8 cellular contexts compared by ENCODE assay signal in the genomic region with DNA sequence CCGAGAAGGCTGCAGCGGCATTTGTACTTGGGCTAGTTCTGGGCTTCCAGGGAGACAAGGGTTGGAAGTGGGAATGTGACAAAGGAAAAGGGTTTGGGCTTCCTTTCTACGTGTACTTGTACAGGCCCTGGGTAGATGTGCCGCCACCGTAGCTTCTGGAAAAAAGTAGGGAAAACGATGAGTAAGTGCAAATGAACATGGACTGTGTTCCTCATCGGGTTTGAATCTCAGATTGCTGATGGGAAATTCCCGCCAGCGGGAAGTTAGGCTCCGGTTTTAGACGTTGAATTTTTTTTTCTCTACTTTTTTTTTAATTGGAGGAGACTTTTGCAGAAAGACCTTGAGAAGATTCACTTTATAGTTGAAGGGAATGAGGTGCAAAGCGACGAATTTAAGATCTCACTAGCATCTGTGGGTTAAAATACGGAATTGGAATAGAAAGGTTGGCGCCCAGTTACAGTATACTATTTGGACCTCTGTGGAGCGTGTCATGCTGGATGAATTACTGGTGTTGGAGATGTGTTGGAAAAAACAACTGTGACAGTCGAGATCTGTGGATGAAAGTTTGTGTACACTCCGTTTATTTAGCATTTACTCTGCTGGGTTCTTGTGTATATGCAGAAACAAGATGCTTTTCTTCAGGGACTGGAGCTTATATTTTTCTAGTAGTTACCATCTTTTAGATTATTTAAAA. TPM values are rescaled to one million over a fixed set of nuclear protein-coding genes. Genes with fewer than 3 reads are reported as not detected.
DNase-seq lines count a peak whose midpoint lies in the region; ATAC-seq and TF ChIP-seq lines count a peak whose summit lies in the region.

No MANE protein-coding gene starts in this region.

- peaks cover 40% of the 10 kb centered on the region for H3K4me1 Mint-ChIP-seq in T-helper 2 cell treated with Interferon-gamma antibody and Interleukin-4, amounts not matched to agents 5 μg/mL and 100 μg/mL, for 36 hours (ENCODE audit: low read depth)
- peaks cover 29 to 61% (median 60%) of the 10 kb centered on the region in 4 donors for H3K4me1 Mint-ChIP-seq in naive thymus-derived CD8-positive, alpha-beta T cell

- peak overlapping the region; percentile 91 for H3K4me3 ChIP-seq in OCI-LY7 (ENCODE audit: low read depth, low read length, poor library complexity, severe bottlenecking)
- peak overlapping the region; percentile 76 for H3K4me3 ChIP-seq in effector memory CD4-positive, alpha-beta T cell (ENCODE audit: insufficient read depth, low read depth, low read length, poor library complexity, severe bottlenecking)

- H3K79me2 ChIP-seq in OCI-LY7 (ENCODE audit: insufficient read depth, low read depth, low read length), result peaks cover 65% of the 10 kb centered on the region

- intact Hi-C loops in OCI-LY7 (cut with micrococcal nuclease; ENCODE audit: unreplicated experiment), result loop anchor here (5.0 kb wide), 2 partner anchors 521 to 561 kb away; a partner anchor contains a TSS

- no peaks in the 10 kb centered on the region for H3K9me2 ChIP-seq in OCI-LY7 (ENCODE audit: insufficient read depth, low read length)

- H3K9me3 Mint-ChIP-seq in T-helper 2 cell treated with Interferon-gamma antibody and Interleukin-4, amounts not matched to agents 5 μg/mL and 100 μg/mL, for 36 hours, result no peaks in the 10 kb centered on the region
- no peaks in the 10 kb centered on the region for H3K9me3 Mint-ChIP-seq in naive thymus-derived CD8-positive, alpha-beta T cell

- peak overlapping the region; percentile 78 for H3K4me2 ChIP-seq in OCI-LY7 (ENCODE audit: low read length)

- no peaks in the 10 kb centered on the region for H3K27me3 Mint-ChIP-seq in T-helper 2 cell treated with Interferon-gamma antibody and Interleukin-4, amounts not matched to agents 5 μg/mL and 100 μg/mL, for 36 hours (ENCODE audit: low read depth)
- H3K27me3 Mint-ChIP-seq in naive thymus-derived CD8-positive, alpha-beta T cell, result no peaks in the 10 kb centered on the region

- peak overlapping the region; percentile 90 for H3K4me3 Mint-ChIP-seq in T-helper 2 cell treated with Interferon-gamma antibody and Interleukin-4, amounts not matched to agents 5 μg/mL and 100 μg/mL, for 36 hours
- peak overlapping the region in 9 of 10 donors; percentile 83 to 98 (median 91) for H3K4me3 Mint-ChIP-seq in naive thymus-derived CD8-positive, alpha-beta T cell

- H2AFZ ChIP-seq in OCI-LY7 (ENCODE audit: low read length), result no peak overlapping the region

- peaks cover 58% of the 10 kb centered on the region for H3K36me3 ChIP-seq in OCI-LY7 (ENCODE audit: insufficient read depth, low read length)
- H3K36me3 ChIP-seq in effector memory CD4-positive, alpha-beta T cell (ENCODE audit: control insufficient read depth, insufficient read depth, low read length), result peaks cover 9% of the 10 kb centered on the region

- DNase-seq in T-helper 2 cell treated with Interferon-gamma antibody and Interleukin-4, amounts not matched to agents 5 μg/mL and 100 μg/mL, for 36 hours (ENCODE audit: low spot score), result no peak
- DNase-seq in T-helper 2 cell (no peak), OCI-LY7 (ENCODE audit: low spot score) (no peak), NCI-H146 treated with DMSO at 0.1 percent for 48 hours (lab: John Stamatoyannopoulos, UW; ENCODE audit: unreplicated experiment) (no peak), left lobe of liver (ENCODE audit: low spot score) (no peak)
- DNase-seq in effector memory CD4-positive, alpha-beta T cell, result peak in 1 of 3 donors; percentile 19
- DNase-seq in naive thymus-derived CD8-positive, alpha-beta T cell, result peak in 1 of 10 donors; percentile 22

- no peaks in the 10 kb centered on the region for H3K9me3 ChIP-seq in OCI-LY7 (ENCODE audit: low read length)
- no peaks in the 10 kb centered on the region for H3K9me3 ChIP-seq in effector memory CD4-positive, alpha-beta T cell (ENCODE audit: control insufficient read depth, low read length)

- peaks cover 37% of the 10 kb centered on the region for H3K36me3 Mint-ChIP-seq in T-helper 2 cell treated with Interferon-gamma antibody and Interleukin-4, amounts not matched to agents 5 μg/mL and 100 μg/mL, for 36 hours (ENCODE audit: low read depth)
- H3K36me3 Mint-ChIP-seq in naive thymus-derived CD8-positive, alpha-beta T cell, result peaks cover 0 to 26% (median 5%) of the 10 kb centered on the region in 3 donors

- peaks cover 56% of the 10 kb centered on the region for H4K20me1 ChIP-seq in OCI-LY7 (ENCODE audit: insufficient read depth, low read length)

- H3K4me1 ChIP-seq in OCI-LY7 (ENCODE audit: insufficient read depth, low read length, poor library complexity, severe bottlenecking), result peaks cover 50% of the 10 kb centered on the region
- H3K4me1 ChIP-seq in effector memory CD4-positive, alpha-beta T cell (ENCODE audit: control insufficient read depth, insufficient read depth, low read length, poor library complexity, severe bottlenecking), result peaks cover 27% of the 10 kb centered on the region

- TF ChIP-seq CTCF in OCI-LY7 (conservative IDR thresholded peaks at IDR 0.05; ENCODE audit: low read length), result no peak

- peak overlapping the region; percentile 83 for H3K27ac Mint-ChIP-seq in T-helper 2 cell treated with Interferon-gamma antibody and Interleukin-4, amounts not matched to agents 5 μg/mL and 100 μg/mL, for 36 hours
- peak overlapping the region in 8 of 10 donors; percentile 54 to 95 (median 92) for H3K27ac Mint-ChIP-seq in naive thymus-derived CD8-positive, alpha-beta T cell

- CTCF ChIA-PET in OCI-LY7 (lab: Charles Lee; ENCODE audit: unreplicated experiment), result interaction anchor here (2.1 kb wide), 1 partner anchor 11 kb away, joined by 4 read pairs; no protein-coding TSS in a partner anchor

- TSS peak; percentile 51 for BruUV-seq in OCI-LY7 (replicated peaks; lab: Mats Ljungman, UMichigan)

- H3K27me3 ChIP-seq in effector memory CD4-positive, alpha-beta T cell (replicated peaks; ENCODE audit: control insufficient read depth, insufficient read depth, low read length, poor library complexity, severe bottlenecking), result no peaks in the 10 kb centered on the region

- peak overlapping the region; percentile 87 for H3K27ac ChIP-seq in OCI-LY7 (ENCODE audit: low read depth, low read length, poor library complexity, severe bottlenecking)
- peak overlapping the region; percentile 69 for H3K27ac ChIP-seq in effector memory CD4-positive, alpha-beta T cell (ENCODE audit: insufficient read depth, low read length, poor library complexity, severe bottlenecking)

- POLR2A ChIA-PET in OCI-LY7 (lab: Charles Lee), result interaction anchor here (1.0 to 7.8 kb wide), 3 partner anchors 10 to 16 kb away, joined by 3 to 69 read pairs (median 11); a partner anchor contains a TSS
- POLR2A ChIA-PET in naive thymus-derived CD8-positive, alpha-beta T cell (lab: Charles Lee), result interaction anchor here (0.8 to 5.9 kb wide), 3 partner anchors 8 to 17 kb away, joined by 3 to 152 read pairs (median 18); a partner anchor contains a TSS

- no peak for ATAC-seq in naive thymus-derived CD8-positive, alpha-beta T cell
- ATAC-seq in GM21786 (IDR thresholded peaks at IDR 0.05; ENCODE audit: unreplicated experiment) (no peak), left lobe of liver (no peak)

RNA-seq across cellular contexts. Expression of a gene that starts 1.3 kb away (rescaled TPM):
- 163 and 178 TPM in 2 replicates for total RNA-seq in OCI-LY7 (2014; rRNA removed; shearing (Covaris generic))
- total RNA-seq in OCI-LY7 (2022), result 232 and 261 TPM in 2 replicates
- total RNA-seq in naive thymus-derived CD8-positive, alpha-beta T cell, result 100 to 1,000 TPM; 179 to 188 TPM
- 100 to 1,000 TPM; 128 to 145 (median 145) TPM for polyA plus RNA-seq in naive thymus-derived CD8-positive, alpha-beta T cell
- total RNA-seq in left lobe of liver, result 90.0 TPM

RNA-seq across cellular contexts. Expression of a gene that starts 14.6 kb away (rescaled TPM):
- total RNA-seq in OCI-LY7 (2014; rRNA removed; shearing (Covaris generic)), result 58.2 and 71.0 TPM in 2 replicates
- 86.6 and 92.5 TPM in 2 replicates for total RNA-seq in OCI-LY7 (2022)
- total RNA-seq in naive thymus-derived CD8-positive, alpha-beta T cell, result 10 to 100 TPM; 26.8 to 32.7 TPM
- polyA plus RNA-seq in naive thymus-derived CD8-positive, alpha-beta T cell, result 10 to 100 TPM; 50.9 to 58.7 (median 58.0) TPM
- 72.9 TPM for total RNA-seq in left lobe of liver
